Comparison of ENCODE assay signal across 7 cellular contexts in genomic region chr2:235669983-235670962, GRCh38.
DNase-seq lines count a peak whose midpoint lies in the region; FAIRE-seq and TF ChIP-seq lines count a peak whose summit lies in the region.

No MANE protein-coding gene starts in this region.

- H3K27ac Mint-ChIP-seq in glutamatergic neuron (ENCODE audit: unreplicated experiment) = no peak overlapping the region
- no peak overlapping the region for H3K27ac Mint-ChIP-seq in activated CD4-positive, alpha-beta memory T cell treated with anti-CD3 and anti-CD28 coated beads for 36 hours

- peaks cover 50% of the 10 kb centered on the region for H3K4me1 Mint-ChIP-seq in glutamatergic neuron (ENCODE audit: low read depth, unreplicated experiment)
- H3K4me1 Mint-ChIP-seq in activated CD4-positive, alpha-beta memory T cell treated with anti-CD3 and anti-CD28 coated beads for 36 hours (ENCODE audit: low read depth) = peaks cover 10% of the 10 kb centered on the region

- no peaks in the 10 kb centered on the region for H3K36me3 Mint-ChIP-seq in glutamatergic neuron (ENCODE audit: unreplicated experiment)
- H3K36me3 Mint-ChIP-seq in activated CD4-positive, alpha-beta memory T cell treated with anti-CD3 and anti-CD28 coated beads for 36 hours = no peaks in the 10 kb centered on the region

- intact Hi-C loops in activated CD4-positive, alpha-beta memory T cell treated with anti-CD3 and anti-CD28 coated beads for 36 hours (cut with micrococcal nuclease) = loop anchor here (10.0 kb wide), 1 partner anchor 495 kb away; the partner anchor contains the start of gene GBX2

- POLR2A ChIA-PET in activated CD4-positive, alpha-beta memory T cell treated with anti-CD3 and anti-CD28 coated beads for 36 hours (lab: Charles Lee) = no interaction called here

- peaks cover 18% of the 10 kb centered on the region for H3K9me3 Mint-ChIP-seq in glutamatergic neuron (ENCODE audit: unreplicated experiment)
- H3K9me3 Mint-ChIP-seq in activated CD4-positive, alpha-beta memory T cell treated with anti-CD3 and anti-CD28 coated beads for 36 hours = no peaks in the 10 kb centered on the region

- peak; percentile 27 for TF ChIP-seq CTCF in glutamatergic neuron (IDR thresholded peaks at IDR 0.05; ENCODE audit: partially characterized antibody, unreplicated experiment)

- H3K4me3 Mint-ChIP-seq in glutamatergic neuron (ENCODE audit: unreplicated experiment) = no peak overlapping the region
- H3K4me3 Mint-ChIP-seq in activated CD4-positive, alpha-beta memory T cell treated with anti-CD3 and anti-CD28 coated beads for 36 hours = no peak overlapping the region

- CTCF ChIA-PET in activated CD4-positive, alpha-beta memory T cell treated with anti-CD3 and anti-CD28 coated beads for 36 hours (lab: Charles Lee) = no interaction called here

- FAIRE-seq in HTR-8/SVneo (lab: Jason Lieb, UNC) = no peak

- peaks cover 14% of the 10 kb centered on the region for H3K27me3 Mint-ChIP-seq in glutamatergic neuron (ENCODE audit: unreplicated experiment)
- peaks cover 45% of the 10 kb centered on the region for H3K27me3 Mint-ChIP-seq in activated CD4-positive, alpha-beta memory T cell treated with anti-CD3 and anti-CD28 coated beads for 36 hours

- DNase-seq in HTR-8/SVneo (ENCODE audit: insufficient read length, low spot score) (peak; percentile 36), SW480 (ENCODE audit: low spot score) (peak; percentile 67), glutamatergic neuron (peak; percentile 80), occipital lobe (lab: John Stamatoyannopoulos, UW) (peak; percentile 62), T1000 (lab: John Stamatoyannopoulos, UW) (no peak)
- no peak for DNase-seq in activated naive CD4-positive, alpha-beta T cell treated with anti-CD3 and anti-CD28 coated beads, Interleukin-2, amount 50 U/mL, for 16 hours
- DNase-seq in activated CD4-positive, alpha-beta memory T cell treated with anti-CD3 and anti-CD28 coated beads for 36 hours = no peak

Comparison
In these comparisons a context has a peak if more than half of its experiments do, and no peak if none do; other contexts are left out.
1. DNase-seq: peak in HTR-8/SVneo (single experiment), SW480 (single experiment), glutamatergic neuron (single experiment) and occipital lobe (single experiment); none in activated naive CD4-positive, alpha-beta T cell treated with anti-CD3 and anti-CD28 coated beads, Interleukin-2, amount 50 U/mL, for 16 hours (single experiment), activated CD4-positive, alpha-beta memory T cell treated with anti-CD3 and anti-CD28 coated beads for 36 hours (single experiment) and T1000 (single experiment).